Comparison of ENCODE assay signal across 1 cellular context in the genomic region with DNA sequence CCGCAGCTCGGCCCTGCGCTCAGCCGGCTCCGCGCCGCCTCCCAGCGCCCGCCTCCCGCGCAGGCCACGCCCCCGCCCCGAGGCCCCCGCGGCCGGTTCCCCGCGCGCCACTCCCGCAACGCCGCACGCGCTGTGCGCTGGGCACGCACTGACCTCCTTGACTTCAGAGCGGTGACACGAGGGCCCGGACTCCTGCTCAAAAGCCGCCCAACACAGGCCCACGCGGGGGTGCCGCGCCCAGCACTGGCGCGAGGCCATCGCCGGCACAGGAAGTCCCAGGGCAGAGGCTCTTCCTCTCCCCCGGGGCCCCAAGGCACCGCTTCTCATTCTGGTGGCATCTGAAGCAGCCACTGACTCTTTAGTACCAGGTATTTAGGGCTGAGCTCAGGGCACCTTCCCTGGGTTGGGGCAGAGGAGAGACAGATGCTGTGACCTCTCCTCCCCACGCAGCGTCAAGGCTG.
TF ChIP-seq lines count a peak whose summit lies in the region.

No MANE protein-coding gene starts in this region.

TF ChIP-seq in GM23338, 12 proteins besides CTCF, POLR2A, EP300 and RAD21 (continued from another document):
- TF ChIP-seq, protein P1, sequence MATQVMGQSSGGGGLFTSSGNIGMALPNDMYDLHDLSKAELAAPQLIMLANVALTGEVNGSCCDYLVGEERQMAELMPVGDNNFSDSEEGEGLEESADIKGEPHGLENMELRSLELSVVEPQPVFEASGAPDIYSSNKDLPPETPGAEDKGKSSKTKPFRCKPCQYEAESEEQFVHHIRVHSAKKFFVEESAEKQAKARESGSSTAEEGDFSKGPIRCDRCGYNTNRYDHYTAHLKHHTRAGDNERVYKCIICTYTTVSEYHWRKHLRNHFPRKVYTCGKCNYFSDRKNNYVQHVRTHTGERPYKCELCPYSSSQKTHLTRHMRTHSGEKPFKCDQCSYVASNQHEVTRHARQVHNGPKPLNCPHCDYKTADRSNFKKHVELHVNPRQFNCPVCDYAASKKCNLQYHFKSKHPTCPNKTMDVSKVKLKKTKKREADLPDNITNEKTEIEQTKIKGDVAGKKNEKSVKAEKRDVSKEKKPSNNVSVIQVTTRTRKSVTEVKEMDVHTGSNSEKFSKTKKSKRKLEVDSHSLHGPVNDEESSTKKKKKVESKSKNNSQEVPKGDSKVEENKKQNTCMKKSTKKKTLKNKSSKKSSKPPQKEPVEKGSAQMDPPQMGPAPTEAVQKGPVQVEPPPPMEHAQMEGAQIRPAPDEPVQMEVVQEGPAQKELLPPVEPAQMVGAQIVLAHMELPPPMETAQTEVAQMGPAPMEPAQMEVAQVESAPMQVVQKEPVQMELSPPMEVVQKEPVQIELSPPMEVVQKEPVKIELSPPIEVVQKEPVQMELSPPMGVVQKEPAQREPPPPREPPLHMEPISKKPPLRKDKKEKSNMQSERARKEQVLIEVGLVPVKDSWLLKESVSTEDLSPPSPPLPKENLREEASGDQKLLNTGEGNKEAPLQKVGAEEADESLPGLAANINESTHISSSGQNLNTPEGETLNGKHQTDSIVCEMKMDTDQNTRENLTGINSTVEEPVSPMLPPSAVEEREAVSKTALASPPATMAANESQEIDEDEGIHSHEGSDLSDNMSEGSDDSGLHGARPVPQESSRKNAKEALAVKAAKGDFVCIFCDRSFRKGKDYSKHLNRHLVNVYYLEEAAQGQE (IDR thresholded peaks at IDR 0.05; ENCODE audit: unreplicated experiment) = no peak
- TF ChIP-seq JUNB (IDR thresholded peaks at IDR 0.05; ENCODE audit: unreplicated experiment) (no peak), STAT1 (IDR thresholded peaks at IDR 0.05; ENCODE audit: unreplicated experiment) (no peak), CREB1 (CRISPR knock-in tag; IDR thresholded peaks at IDR 0.05; ENCODE audit: low read depth) (no peak), EZH2phosphoT487 (IDR thresholded peaks at IDR 0.05; ENCODE audit: unreplicated experiment) (no peak), EZH2 (IDR thresholded peaks at IDR 0.05; ENCODE audit: low read depth, unreplicated experiment) (no peak), NANOG (IDR thresholded peaks at IDR 0.05; ENCODE audit: borderline replicate concordance) (no peak), ZNF331 (CRISPR knock-in tag; IDR thresholded peaks at IDR 0.05; ENCODE audit: low read depth) (no peak), ZNF114 (CRISPR knock-in tag; IDR thresholded peaks at IDR 0.05) (no peak), POLR2AphosphoS5 (IDR thresholded peaks at IDR 0.05; ENCODE audit: low read depth) (no peak; the same call in 1 of the 2 replicates)
- TF ChIP-seq, protein P2, sequence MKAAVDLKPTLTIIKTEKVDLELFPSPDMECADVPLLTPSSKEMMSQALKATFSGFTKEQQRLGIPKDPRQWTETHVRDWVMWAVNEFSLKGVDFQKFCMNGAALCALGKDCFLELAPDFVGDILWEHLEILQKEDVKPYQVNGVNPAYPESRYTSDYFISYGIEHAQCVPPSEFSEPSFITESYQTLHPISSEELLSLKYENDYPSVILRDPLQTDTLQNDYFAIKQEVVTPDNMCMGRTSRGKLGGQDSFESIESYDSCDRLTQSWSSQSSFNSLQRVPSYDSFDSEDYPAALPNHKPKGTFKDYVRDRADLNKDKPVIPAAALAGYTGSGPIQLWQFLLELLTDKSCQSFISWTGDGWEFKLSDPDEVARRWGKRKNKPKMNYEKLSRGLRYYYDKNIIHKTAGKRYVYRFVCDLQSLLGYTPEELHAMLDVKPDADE (IDR thresholded peaks at IDR 0.05) = no peak
